ENCODE assay signal across 1 cellular context in the genomic region with DNA sequence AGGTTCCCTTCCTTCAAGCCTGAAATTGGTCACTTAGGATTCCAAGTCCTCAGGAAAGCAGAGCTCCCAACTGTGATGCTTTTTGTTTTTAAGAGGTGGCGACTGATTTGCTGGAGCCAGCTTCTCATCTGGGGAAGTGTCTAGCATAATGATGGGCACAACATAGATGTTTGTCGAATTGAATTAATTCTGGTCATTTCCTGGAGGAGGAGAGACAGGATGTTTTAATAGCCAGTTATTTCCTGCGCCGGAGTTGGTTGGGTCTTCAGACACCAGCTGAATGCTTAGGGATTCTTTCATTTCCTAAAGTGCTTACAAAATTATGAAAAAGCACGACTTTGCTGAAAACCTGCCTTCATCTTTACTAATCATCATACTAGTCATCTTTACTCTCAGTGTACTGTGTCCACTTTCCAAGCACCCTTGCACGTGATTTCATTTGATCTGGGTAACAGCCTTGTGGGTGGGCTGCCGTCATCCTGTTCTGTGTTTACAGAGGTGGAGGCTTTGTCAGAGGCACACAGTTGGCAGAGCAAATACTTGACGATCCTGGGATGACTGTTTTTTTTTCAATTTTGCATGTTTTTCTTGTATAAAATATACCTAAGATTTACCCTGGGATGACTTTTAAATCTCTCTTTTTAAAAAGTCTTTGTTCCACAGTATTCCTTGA.
TF ChIP-seq lines count a peak whose summit lies in the region.

No MANE protein-coding gene starts in this region.

TF ChIP-seq in HepG2, 621 proteins besides CTCF, POLR2A, EP300 and RAD21 (continued from another document and continues in another):
- peak; percentile 44; the same call in 1 of the 2 replicates for TF ChIP-seq GFI1 (CRISPR knock-in tag; IDR thresholded peaks at IDR 0.05; ENCODE audit: borderline replicate concordance)
- TF ChIP-seq NFATC3 (CRISPR knock-in tag; IDR thresholded peaks at IDR 0.05) = no peak
- no peak for TF ChIP-seq MYC (CRISPR knock-in tag; IDR thresholded peaks at IDR 0.05; ENCODE audit: borderline replicate concordance)
- TF ChIP-seq, protein P1, sequence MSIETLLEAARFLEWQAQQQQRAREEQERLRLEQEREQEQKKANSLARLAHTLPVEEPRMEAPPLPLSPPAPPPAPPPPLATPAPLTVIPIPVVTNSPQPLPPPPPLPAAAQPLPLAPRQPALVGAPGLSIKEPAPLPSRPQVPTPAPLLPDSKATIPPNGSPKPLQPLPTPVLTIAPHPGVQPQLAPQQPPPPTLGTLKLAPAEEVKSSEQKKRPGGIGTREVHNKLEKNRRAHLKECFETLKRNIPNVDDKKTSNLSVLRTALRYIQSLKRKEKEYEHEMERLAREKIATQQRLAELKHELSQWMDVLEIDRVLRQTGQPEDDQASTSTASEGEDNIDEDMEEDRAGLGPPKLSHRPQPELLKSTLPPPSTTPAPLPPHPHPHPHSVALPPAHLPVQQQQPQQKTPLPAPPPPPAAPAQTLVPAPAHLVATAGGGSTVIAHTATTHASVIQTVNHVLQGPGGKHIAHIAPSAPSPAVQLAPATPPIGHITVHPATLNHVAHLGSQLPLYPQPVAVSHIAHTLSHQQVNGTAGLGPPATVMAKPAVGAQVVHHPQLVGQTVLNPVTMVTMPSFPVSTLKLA (IDR thresholded peaks at IDR 0.05) = 0 out of 2 replicates have a peak, but pooled peaks have one; percentile 18
- TF ChIP-seq CAMTA2 (CRISPR knock-in tag; IDR thresholded peaks at IDR 0.05; ENCODE audit: borderline replicate concordance) = no peak
- no peak for TF ChIP-seq MZF1 (CRISPR knock-in tag; IDR thresholded peaks at IDR 0.05; ENCODE audit: borderline replicate concordance)
- TF ChIP-seq ZNF768 (CRISPR knock-in tag; IDR thresholded peaks at IDR 0.05) = no peak
- TF ChIP-seq RCOR2 (CRISPR knock-in tag; IDR thresholded peaks at IDR 0.05) = 0 out of 2 replicates have a peak, but pooled peaks have one; percentile 53
- TF ChIP-seq ELF3 (CRISPR knock-in tag; IDR thresholded peaks at IDR 0.05) = peak; percentile 51
- peak; percentile 62; the same call in 1 of the 2 replicates for TF ChIP-seq TGIF2 (CRISPR knock-in tag; IDR thresholded peaks at IDR 0.05)
- TF ChIP-seq MXD4 (CRISPR knock-in tag; IDR thresholded peaks at IDR 0.05) = 0 out of 2 replicates have a peak, but pooled peaks have one; percentile 66
- TF ChIP-seq, protein P2, sequence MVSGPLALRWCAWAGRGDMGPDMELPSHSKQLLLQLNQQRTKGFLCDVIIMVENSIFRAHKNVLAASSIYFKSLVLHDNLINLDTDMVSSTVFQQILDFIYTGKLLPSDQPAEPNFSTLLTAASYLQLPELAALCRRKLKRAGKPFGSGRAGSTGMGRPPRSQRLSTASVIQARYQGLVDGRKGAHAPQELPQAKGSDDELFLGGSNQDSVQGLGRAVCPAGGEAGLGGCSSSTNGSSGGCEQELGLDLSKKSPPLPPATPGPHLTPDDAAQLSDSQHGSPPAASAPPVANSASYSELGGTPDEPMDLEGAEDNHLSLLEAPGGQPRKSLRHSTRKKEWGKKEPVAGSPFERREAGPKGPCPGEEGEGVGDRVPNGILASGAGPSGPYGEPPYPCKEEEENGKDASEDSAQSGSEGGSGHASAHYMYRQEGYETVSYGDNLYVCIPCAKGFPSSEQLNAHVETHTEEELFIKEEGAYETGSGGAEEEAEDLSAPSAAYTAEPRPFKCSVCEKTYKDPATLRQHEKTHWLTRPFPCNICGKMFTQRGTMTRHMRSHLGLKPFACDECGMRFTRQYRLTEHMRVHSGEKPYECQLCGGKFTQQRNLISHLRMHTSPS (CRISPR knock-in tag; IDR thresholded peaks at IDR 0.05; ENCODE audit: low read depth) = peak; percentile 46; the same call in 1 of the 2 replicates
- TF ChIP-seq MIXL1 (CRISPR knock-in tag; IDR thresholded peaks at IDR 0.05) = peak; percentile 67; the same call in 1 of the 2 replicates
- TF ChIP-seq MXI1 (IDR thresholded peaks at IDR 0.05; ENCODE audit: borderline replicate concordance, low read depth, low read length) = peak; percentile 44; the same call in 1 of the 3 replicates
- no peak for TF ChIP-seq ESRRA (CRISPR knock-in tag; IDR thresholded peaks at IDR 0.05; ENCODE audit: low read depth)
- TF ChIP-seq, protein P3, sequence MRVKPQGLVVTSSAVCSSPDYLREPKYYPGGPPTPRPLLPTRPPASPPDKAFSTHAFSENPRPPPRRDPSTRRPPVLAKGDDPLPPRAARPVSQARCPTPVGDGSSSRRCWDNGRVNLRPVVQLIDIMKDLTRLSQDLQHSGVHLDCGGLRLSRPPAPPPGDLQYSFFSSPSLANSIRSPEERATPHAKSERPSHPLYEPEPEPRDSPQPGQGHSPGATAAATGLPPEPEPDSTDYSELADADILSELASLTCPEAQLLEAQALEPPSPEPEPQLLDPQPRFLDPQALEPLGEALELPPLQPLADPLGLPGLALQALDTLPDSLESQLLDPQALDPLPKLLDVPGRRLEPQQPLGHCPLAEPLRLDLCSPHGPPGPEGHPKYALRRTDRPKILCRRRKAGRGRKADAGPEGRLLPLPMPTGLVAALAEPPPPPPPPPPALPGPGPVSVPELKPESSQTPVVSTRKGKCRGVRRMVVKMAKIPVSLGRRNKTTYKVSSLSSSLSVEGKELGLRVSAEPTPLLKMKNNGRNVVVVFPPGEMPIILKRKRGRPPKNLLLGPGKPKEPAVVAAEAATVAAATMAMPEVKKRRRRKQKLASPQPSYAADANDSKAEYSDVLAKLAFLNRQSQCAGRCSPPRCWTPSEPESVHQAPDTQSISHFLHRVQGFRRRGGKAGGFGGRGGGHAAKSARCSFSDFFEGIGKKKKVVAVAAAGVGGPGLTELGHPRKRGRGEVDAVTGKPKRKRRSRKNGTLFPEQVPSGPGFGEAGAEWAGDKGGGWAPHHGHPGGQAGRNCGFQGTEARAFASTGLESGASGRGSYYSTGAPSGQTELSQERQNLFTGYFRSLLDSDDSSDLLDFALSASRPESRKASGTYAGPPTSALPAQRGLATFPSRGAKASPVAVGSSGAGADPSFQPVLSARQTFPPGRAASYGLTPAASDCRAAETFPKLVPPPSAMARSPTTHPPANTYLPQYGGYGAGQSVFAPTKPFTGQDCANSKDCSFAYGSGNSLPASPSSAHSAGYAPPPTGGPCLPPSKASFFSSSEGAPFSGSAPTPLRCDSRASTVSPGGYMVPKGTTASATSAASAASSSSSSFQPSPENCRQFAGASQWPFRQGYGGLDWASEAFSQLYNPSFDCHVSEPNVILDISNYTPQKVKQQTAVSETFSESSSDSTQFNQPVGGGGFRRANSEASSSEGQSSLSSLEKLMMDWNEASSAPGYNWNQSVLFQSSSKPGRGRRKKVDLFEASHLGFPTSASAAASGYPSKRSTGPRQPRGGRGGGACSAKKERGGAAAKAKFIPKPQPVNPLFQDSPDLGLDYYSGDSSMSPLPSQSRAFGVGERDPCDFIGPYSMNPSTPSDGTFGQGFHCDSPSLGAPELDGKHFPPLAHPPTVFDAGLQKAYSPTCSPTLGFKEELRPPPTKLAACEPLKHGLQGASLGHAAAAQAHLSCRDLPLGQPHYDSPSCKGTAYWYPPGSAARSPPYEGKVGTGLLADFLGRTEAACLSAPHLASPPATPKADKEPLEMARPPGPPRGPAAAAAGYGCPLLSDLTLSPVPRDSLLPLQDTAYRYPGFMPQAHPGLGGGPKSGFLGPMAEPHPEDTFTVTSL (CRISPR knock-in tag; IDR thresholded peaks at IDR 0.05; ENCODE audit: borderline replicate concordance) = peak; percentile 64; the same call in 1 of the 2 replicates
- no peak for TF ChIP-seq SOX13 (IDR thresholded peaks at IDR 0.05)
- peak in 1 of 2 experiments; percentile 86; a peak in 2 of 4 replicates for TF ChIP-seq SOX13 (CRISPR knock-in tag; conservative IDR thresholded peaks at IDR 0.05 in 1 of 2, IDR thresholded peaks at IDR 0.05 in 1 of 2)
- TF ChIP-seq, protein P4, sequence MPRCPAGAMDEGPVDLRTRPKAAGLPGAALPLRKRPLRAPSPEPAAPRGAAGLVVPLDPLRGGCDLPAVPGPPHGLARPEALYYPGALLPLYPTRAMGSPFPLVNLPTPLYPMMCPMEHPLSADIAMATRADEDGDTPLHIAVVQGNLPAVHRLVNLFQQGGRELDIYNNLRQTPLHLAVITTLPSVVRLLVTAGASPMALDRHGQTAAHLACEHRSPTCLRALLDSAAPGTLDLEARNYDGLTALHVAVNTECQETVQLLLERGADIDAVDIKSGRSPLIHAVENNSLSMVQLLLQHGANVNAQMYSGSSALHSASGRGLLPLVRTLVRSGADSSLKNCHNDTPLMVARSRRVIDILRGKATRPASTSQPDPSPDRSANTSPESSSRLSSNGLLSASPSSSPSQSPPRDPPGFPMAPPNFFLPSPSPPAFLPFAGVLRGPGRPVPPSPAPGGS (CRISPR knock-in tag; IDR thresholded peaks at IDR 0.05) = no peak
- 0 out of 2 replicates have a peak, but pooled peaks have one; percentile 47 for TF ChIP-seq ZNF780A (CRISPR knock-in tag; IDR thresholded peaks at IDR 0.05)
- peak; percentile 66; the same call in 1 of the 2 replicates for TF ChIP-seq MEF2D (CRISPR knock-in tag; IDR thresholded peaks at IDR 0.05)
- TF ChIP-seq ZNF335 (CRISPR knock-in tag; IDR thresholded peaks at IDR 0.05) = no peak
- peak; percentile 82 for TF ChIP-seq BCL6 (CRISPR knock-in tag; IDR thresholded peaks at IDR 0.05)
- TF ChIP-seq STAG1 (CRISPR knock-in tag; IDR thresholded peaks at IDR 0.05) = 0 out of 2 replicates have a peak, but pooled peaks have one; percentile 15
- TF ChIP-seq KLF6 (CRISPR knock-in tag; IDR thresholded peaks at IDR 0.05) = peak; percentile 52; the same call in 1 of the 2 replicates
- TF ChIP-seq, protein P5, sequence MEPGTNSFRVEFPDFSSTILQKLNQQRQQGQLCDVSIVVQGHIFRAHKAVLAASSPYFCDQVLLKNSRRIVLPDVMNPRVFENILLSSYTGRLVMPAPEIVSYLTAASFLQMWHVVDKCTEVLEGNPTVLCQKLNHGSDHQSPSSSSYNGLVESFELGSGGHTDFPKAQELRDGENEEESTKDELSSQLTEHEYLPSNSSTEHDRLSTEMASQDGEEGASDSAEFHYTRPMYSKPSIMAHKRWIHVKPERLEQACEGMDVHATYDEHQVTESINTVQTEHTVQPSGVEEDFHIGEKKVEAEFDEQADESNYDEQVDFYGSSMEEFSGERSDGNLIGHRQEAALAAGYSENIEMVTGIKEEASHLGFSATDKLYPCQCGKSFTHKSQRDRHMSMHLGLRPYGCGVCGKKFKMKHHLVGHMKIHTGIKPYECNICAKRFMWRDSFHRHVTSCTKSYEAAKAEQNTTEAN (CRISPR knock-in tag; conservative IDR thresholded peaks at IDR 0.05) = 0 out of 2 replicates have a peak, but pooled peaks have one; percentile 51
- TF ChIP-seq TBX3 (IDR thresholded peaks at IDR 0.05; ENCODE audit: borderline replicate concordance) = peak; percentile 15; the same call in 1 of the 2 replicates
- peak; percentile 36; the same call in 1 of the 2 replicates for TF ChIP-seq KDM6A (CRISPR knock-in tag; IDR thresholded peaks at IDR 0.05; ENCODE audit: low read depth)
- 0 out of 2 replicates have a peak, but pooled peaks have one; percentile 19 for TF ChIP-seq POGZ (CRISPR knock-in tag; IDR thresholded peaks at IDR 0.05)
- TF ChIP-seq NFYC (CRISPR knock-in tag; IDR thresholded peaks at IDR 0.05) = no peak
- 0 out of 2 replicates have a peak, but pooled peaks have one; percentile 32 for TF ChIP-seq SPEN (CRISPR knock-in tag; IDR thresholded peaks at IDR 0.05; ENCODE audit: low read depth)
- no peak for TF ChIP-seq ZNF772 (CRISPR knock-in tag; IDR thresholded peaks at IDR 0.05)
- TF ChIP-seq, protein P6, sequence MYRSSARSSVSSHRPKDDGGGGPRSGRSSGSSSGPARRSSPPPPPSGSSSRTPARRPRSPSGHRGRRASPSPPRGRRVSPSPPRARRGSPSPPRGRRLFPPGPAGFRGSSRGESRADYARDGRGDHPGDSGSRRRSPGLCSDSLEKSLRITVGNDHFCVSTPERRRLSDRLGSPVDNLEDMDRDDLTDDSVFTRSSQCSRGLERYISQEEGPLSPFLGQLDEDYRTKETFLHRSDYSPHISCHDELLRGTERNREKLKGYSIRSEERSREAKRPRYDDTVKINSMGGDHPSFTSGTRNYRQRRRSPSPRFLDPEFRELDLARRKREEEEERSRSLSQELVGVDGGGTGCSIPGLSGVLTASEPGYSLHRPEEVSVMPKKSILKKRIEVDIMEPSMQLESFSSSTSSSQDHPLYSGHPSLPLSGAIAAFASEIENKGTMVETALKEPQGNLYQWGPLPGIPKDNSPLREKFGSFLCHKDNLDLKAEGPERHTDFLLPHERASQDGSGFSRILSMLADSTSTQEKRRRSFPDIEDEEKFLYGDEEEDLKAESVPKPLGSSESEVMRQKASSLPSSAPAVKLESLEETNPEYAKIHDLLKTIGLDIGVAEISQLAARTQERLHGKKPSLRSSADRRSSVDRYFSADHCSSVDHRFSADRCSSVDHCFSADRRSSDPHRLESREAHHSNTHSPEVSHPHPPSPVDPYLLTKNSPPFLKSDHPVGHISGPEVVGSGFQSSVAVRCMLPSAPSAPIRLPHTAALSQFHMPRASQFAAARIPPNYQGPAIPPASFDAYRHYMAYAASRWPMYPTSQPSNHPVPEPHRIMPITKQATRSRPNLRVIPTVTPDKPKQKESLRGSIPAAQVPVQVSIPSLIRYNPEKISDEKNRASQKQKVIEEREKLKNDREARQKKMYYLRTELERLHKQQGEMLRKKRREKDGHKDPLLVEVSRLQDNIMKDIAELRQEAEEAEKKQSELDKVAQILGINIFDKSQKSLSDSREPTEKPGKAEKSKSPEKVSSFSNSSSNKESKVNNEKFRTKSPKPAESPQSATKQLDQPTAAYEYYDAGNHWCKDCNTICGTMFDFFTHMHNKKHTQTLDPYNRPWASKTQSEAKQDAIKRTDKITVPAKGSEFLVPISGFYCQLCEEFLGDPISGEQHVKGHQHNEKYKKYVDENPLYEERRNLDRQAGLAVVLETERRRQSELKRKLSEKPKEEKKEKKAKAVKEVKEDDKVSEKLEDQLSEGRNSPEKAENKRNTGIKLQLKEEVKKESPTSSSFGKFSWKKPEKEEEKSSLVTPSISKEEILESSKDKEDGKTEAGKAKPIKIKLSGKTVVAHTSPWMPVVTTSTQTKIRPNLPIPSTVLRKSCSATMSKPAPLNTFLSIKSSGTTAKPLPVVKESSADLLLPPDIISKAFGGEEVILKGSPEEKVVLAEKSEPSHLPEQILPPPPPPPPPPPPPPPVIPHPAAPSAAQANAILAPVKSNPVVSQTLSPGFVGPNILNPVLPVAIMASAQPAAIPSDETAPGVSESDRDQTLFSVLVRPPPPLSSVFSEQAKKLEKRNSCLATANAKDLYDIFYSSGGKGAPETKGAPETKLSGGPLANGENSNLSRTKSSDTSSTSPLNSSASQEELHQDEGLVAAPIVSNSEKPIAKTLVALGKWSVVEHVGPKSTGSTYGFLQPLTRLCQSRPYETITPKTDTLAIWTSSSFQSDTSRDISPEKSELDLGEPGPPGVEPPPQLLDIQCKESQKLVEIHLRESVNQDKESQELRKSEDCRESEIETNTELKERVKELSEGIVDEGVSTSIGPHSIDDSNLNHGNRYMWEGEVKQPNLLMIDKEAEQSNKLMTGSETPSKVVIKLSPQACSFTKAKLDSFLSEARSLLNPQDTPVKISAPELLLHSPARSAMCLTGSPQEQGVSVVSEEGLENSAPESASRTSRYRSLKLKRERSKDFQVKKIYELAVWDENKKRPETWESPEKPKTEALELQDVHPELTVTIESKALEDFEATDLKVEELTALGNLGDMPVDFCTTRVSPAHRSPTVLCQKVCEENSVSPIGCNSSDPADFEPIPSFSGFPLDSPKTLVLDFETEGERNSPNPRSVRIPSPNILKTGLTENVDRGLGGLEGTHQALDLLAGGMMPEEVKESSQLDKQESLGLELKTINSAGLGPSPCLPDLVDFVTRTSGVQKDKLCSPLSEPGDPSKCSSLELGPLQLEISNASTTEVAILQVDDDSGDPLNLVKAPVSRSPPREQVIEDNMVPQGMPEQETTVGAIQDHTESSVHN (CRISPR knock-in tag; IDR thresholded peaks at IDR 0.05) = no peak
- no peak for TF ChIP-seq ZEB1 (IDR thresholded peaks at IDR 0.05; ENCODE audit: insufficient replicate concordance, low read depth)
- TF ChIP-seq KDM1A (CRISPR knock-in tag; IDR thresholded peaks at IDR 0.05) = 0 out of 2 replicates have a peak, but pooled peaks have one; percentile 35
- no peak for TF ChIP-seq SIN3A (IDR thresholded peaks at IDR 0.05; ENCODE audit: borderline replicate concordance, low read depth, low read length)
- TF ChIP-seq MIER3 (CRISPR knock-in tag; IDR thresholded peaks at IDR 0.05; ENCODE audit: borderline replicate concordance) = 0 out of 2 replicates have a peak, but pooled peaks have one; percentile 74
- no peak for TF ChIP-seq NAIF1 (CRISPR knock-in tag; IDR thresholded peaks at IDR 0.05; ENCODE audit: borderline replicate concordance)
